1 cellular context compared by ENCODE assay signal in genomic region chr17:16649585-16649984, GRCh38.
TF ChIP-seq lines count a peak whose summit lies in the region.

No MANE protein-coding gene starts in this region.

TF ChIP-seq in H1, 55 proteins besides CTCF, POLR2A, EP300 and RAD21:
- no peak for TF ChIP-seq RFX5 (IDR thresholded peaks at IDR 0.05; ENCODE audit: borderline replicate concordance, low read depth, low read length)
- TF ChIP-seq RXRA (IDR thresholded peaks at IDR 0.05; ENCODE audit: insufficient read depth, low read depth, low read length), result no peak
- no peak for TF ChIP-seq SIN3A (conservative IDR thresholded peaks at IDR 0.05 in 1 of 2, IDR thresholded peaks at IDR 0.05 in 1 of 2; ENCODE audit: low read depth in 1 of 2, low read length in 2 of 2)
- TF ChIP-seq TAF1 (IDR thresholded peaks at IDR 0.05; ENCODE audit: low read depth, low read length), result no peak
- TF ChIP-seq TEAD4 (IDR thresholded peaks at IDR 0.05; ENCODE audit: low read depth, low read length), result no peak
- TF ChIP-seq MAFK (IDR thresholded peaks at IDR 0.05; ENCODE audit: low read depth, low read length), result no peak
- no peak for TF ChIP-seq SIX5 (IDR thresholded peaks at IDR 0.05; ENCODE audit: low read depth, low read length)
- no peak for TF ChIP-seq NANOG (IDR thresholded peaks at IDR 0.05; ENCODE audit: insufficient read depth, low read depth, low read length, poor library complexity, severe bottlenecking)
TF ChIP-seq in H1: peak in this region for 0.
